Comparison of ENCODE assay signal across 8 cellular contexts in genomic region chr7:130491841-130492518, GRCh38. TPM values are rescaled to one million over a fixed set of nuclear protein-coding genes. Genes with fewer than 3 reads are reported as not detected.
DNase-seq lines count a peak whose midpoint lies in the region; ATAC-seq and TF ChIP-seq lines count a peak whose summit lies in the region.

TSS of gene MEST (plus strand) at chr7:130492085. CDS start at chr7:130492314, 229 bp downstream.

- DNase-seq in activated CD4-positive, alpha-beta T cell treated with anti-CD3 and anti-CD28 coated beads for 36 hours, result peak; percentile 21
- DNase-seq in activated CD4-positive, alpha-beta T cell treated with anti-CD3 and anti-CD28 coated beads, Interleukin-2, amount 50 U/mL, for 1 hour, result no peak
- DNase-seq in UCSD-AML1 (lab: John Stamatoyannopoulos, UW; ENCODE audit: unreplicated experiment), result peak; percentile 16
- no peak for DNase-seq in fibroblast of mammary gland (ENCODE audit: low read depth)
- DNase-seq in neural progenitor cell (ENCODE audit: low spot score), result peak; percentile 80
- DNase-seq in NAMALWA (ENCODE audit: low spot score), result no peak
- no peak for DNase-seq in NCI-H1694 (lab: John Stamatoyannopoulos, UW)
- DNase-seq in NOMO-1 (lab: John Stamatoyannopoulos, UW; ENCODE audit: unreplicated experiment in 2 of 2), result no peak

- peak within 1 kb of the TSS; percentile 13 for H3K4me3 ChIP-seq in fibroblast of mammary gland (ENCODE audit: control insufficient read depth, low read depth, low read length)
- peak within 1 kb of the TSS; percentile 64 for H3K4me3 ChIP-seq in neural progenitor cell

- H3K27me3 Mint-ChIP-seq in activated CD4-positive, alpha-beta T cell treated with anti-CD3 and anti-CD28 coated beads for 36 hours, result peaks cover 39% of the 10 kb centered on the region
- peaks cover 12% of the 10 kb centered on the region for H3K27me3 Mint-ChIP-seq in neural progenitor cell (ENCODE audit: insufficient read depth, low read depth)

- ATAC-seq in activated CD4-positive, alpha-beta T cell treated with anti-CD3 and anti-CD28 coated beads for 36 hours, result peak; percentile 55

- H2AFZ ChIP-seq in neural progenitor cell (replicated peaks), result no peak within 1 kb of the TSS

- POLR2A ChIA-PET in activated CD4-positive, alpha-beta T cell treated with anti-CD3 and anti-CD28 coated beads for 36 hours (lab: Charles Lee), result no interaction called here

- no peak within 1 kb of the TSS for H3K27ac Mint-ChIP-seq in activated CD4-positive, alpha-beta T cell treated with anti-CD3 and anti-CD28 coated beads for 36 hours
- H3K27ac Mint-ChIP-seq in neural progenitor cell, result peak within 1 kb of the TSS; percentile 94

- peaks cover 15% of the 10 kb centered on the region for H3K4me1 ChIP-seq in neural progenitor cell

- TF ChIP-seq CTCF in fibroblast of mammary gland (conservative IDR thresholded peaks at IDR 0.05; ENCODE audit: control insufficient read depth, insufficient read depth, low read depth, low read length), result no peak
- no peak for TF ChIP-seq CTCF in neural progenitor cell (IDR thresholded peaks at IDR 0.05)

- peaks cover 6% of the 10 kb centered on the region for H3K36me3 ChIP-seq in neural progenitor cell

- peaks cover 73% of the 10 kb centered on the region for H3K79me2 ChIP-seq in neural progenitor cell (ENCODE audit: low read depth)

- H4K20me1 ChIP-seq in neural progenitor cell (ENCODE audit: low read depth), result peaks cover 46% of the 10 kb centered on the region

- H3K9me3 Mint-ChIP-seq in activated CD4-positive, alpha-beta T cell treated with anti-CD3 and anti-CD28 coated beads for 36 hours (ENCODE audit: low read depth), result no peaks in the 10 kb centered on the region
- peaks cover 23% of the 10 kb centered on the region for H3K9me3 Mint-ChIP-seq in neural progenitor cell

- peak within 1 kb of the TSS; percentile 79 for H3K4me2 ChIP-seq in neural progenitor cell

- H3K4me3 Mint-ChIP-seq in activated CD4-positive, alpha-beta T cell treated with anti-CD3 and anti-CD28 coated beads for 36 hours, result peak within 1 kb of the TSS; percentile 40
- peak within 1 kb of the TSS; percentile 95 for H3K4me3 Mint-ChIP-seq in neural progenitor cell

- no peak within 1 kb of the TSS for H3K27ac ChIP-seq in neural progenitor cell

- H3K27me3 ChIP-seq in neural progenitor cell, result peaks cover 15% of the 10 kb centered on the region

- peak within 1 kb of the TSS; percentile 22 for H3K9ac ChIP-seq in neural progenitor cell

- no peaks in the 10 kb centered on the region for H3K9me3 ChIP-seq in neural progenitor cell (ENCODE audit: low read depth)

- CTCF ChIA-PET in activated CD4-positive, alpha-beta T cell treated with anti-CD3 and anti-CD28 coated beads for 36 hours (lab: Charles Lee), result interaction anchor here (0.6 to 0.7 kb wide), 2 partner anchors 19 to 47 kb away, joined by 3 to 4 read pairs; no protein-coding TSS in a partner anchor

- H3K36me3 Mint-ChIP-seq in activated CD4-positive, alpha-beta T cell treated with anti-CD3 and anti-CD28 coated beads for 36 hours (ENCODE audit: low read depth), result peaks cover under 1% of the 10 kb centered on the region
- peaks cover 33% of the 10 kb centered on the region for H3K36me3 Mint-ChIP-seq in neural progenitor cell

- H3F3A ChIP-seq in neural progenitor cell (ENCODE audit: low read depth), result peaks cover 22% of the 10 kb centered on the region

- peaks cover 17% of the 10 kb centered on the region for H3K4me1 Mint-ChIP-seq in activated CD4-positive, alpha-beta T cell treated with anti-CD3 and anti-CD28 coated beads for 36 hours
- peaks cover 47% of the 10 kb centered on the region for H3K4me1 Mint-ChIP-seq in neural progenitor cell

- intact Hi-C loops in activated CD4-positive, alpha-beta T cell treated with anti-CD3 and anti-CD28 coated beads for 36 hours (cut with DNase I, micrococcal nuclease), result loop anchor here in 1 of 2 experiments (1.0 to 2.0 kb wide), 3 partner anchors 243 to 421 kb away; partner anchors contain the start of gene KLF14

RNA-seq across cellular contexts. Expression of gene MEST, which starts in this region (rescaled TPM):
- 1 to 10 TPM; 1.7 to 1.9 TPM for total RNA-seq in activated CD4-positive, alpha-beta T cell treated with anti-CD3 and anti-CD28 coated beads for 36 hours
- total RNA-seq in neural progenitor cell (ENCODE audit: low replicate concordance), result 364 and 431 TPM in 2 replicates

Comparison
In these comparisons a context has a peak if more than half of its experiments do, and no peak if none do; other contexts are left out.
1. RNA of gene MEST (total RNA-seq): 364 to 431 TPM in neural progenitor cell; 1.7 to 1.9 TPM in activated CD4-positive, alpha-beta T cell treated with anti-CD3 and anti-CD28 coated beads for 36 hours; every median in the first group is over 100 times any median in the second.
2. DNase-seq: peak in activated CD4-positive, alpha-beta T cell treated with anti-CD3 and anti-CD28 coated beads for 36 hours (single experiment), UCSD-AML1 (single experiment) and neural progenitor cell (single experiment); none in activated CD4-positive, alpha-beta T cell treated with anti-CD3 and anti-CD28 coated beads, Interleukin-2, amount 50 U/mL, for 1 hour (single experiment), fibroblast of mammary gland (single experiment), NAMALWA (single experiment), NCI-H1694 (single experiment) and NOMO-1 (0 of 2).